8 cellular contexts compared by ENCODE assay signal in genomic region chr10:101062231-101063161, GRCh38. TPM values are rescaled to one million over a fixed set of nuclear protein-coding genes. Genes with fewer than 3 reads are reported as not detected.
A peak's percentile ranks its signal among the peaks of the same experiment; 100 is the strongest.
DNase-seq lines count a peak whose midpoint lies in the region; ATAC-seq, FAIRE-seq and TF ChIP-seq lines count a peak whose summit lies in the region.

No MANE protein-coding gene starts in this region.

- DNase-seq in EH (ENCODE audit: low read depth) (peak; percentile 43), HT-29 (ENCODE audit: low spot score) (peak; percentile 70), SJCRH30 (peak; percentile 81 to 84), astrocyte (ENCODE audit: low read depth) (no peak), iPS-NIHi11 (ENCODE audit: low spot score) (peak; percentile 72), NCI-H187 (lab: John Stamatoyannopoulos, UW) (no peak)
- peak; percentile 11 to 45 for DNase-seq in stimulated activated CD4-positive, alpha-beta T cell treated with anti-CD3 and anti-CD28 coated beads, Interleukin-15, amount 100 ng/mL, for 1 hour (ENCODE audit: low read depth in 1 of 2, low spot score in 1 of 2)

- H3K36me3 ChIP-seq in SJCRH30 (no peaks in the 10 kb centered on the region), astrocyte (ENCODE audit: insufficient read depth, low read length) (no peaks in the 10 kb centered on the region)

- H4K20me1 ChIP-seq in astrocyte (ENCODE audit: insufficient read depth, low read length): no peaks in the 10 kb centered on the region

- H3K9me3 ChIP-seq in SJCRH30 (replicated peaks) (no peaks in the 10 kb centered on the region), astrocyte (ENCODE audit: insufficient read depth, low read depth, low read length) (no peaks in the 10 kb centered on the region)

- peak overlapping the region; percentile 99 for H3K27ac ChIP-seq in SJCRH30
- no peak overlapping the region for H3K27ac ChIP-seq in astrocyte (ENCODE audit: low read depth, low read length)

- H3K27me3 Mint-ChIP-seq in astrocyte (ENCODE audit: low read depth, unreplicated experiment): peaks cover 24% of the 10 kb centered on the region

- peak overlapping the region; percentile 95 for H3K27ac Mint-ChIP-seq in astrocyte (ENCODE audit: unreplicated experiment)

- H3K4me1 ChIP-seq in SJCRH30 (peaks cover 19% of the 10 kb centered on the region), astrocyte (ENCODE audit: insufficient read depth, low read length) (peaks cover 49% of the 10 kb centered on the region)

- no peak for ATAC-seq in GM18520 (IDR thresholded peaks at IDR 0.05; ENCODE audit: unreplicated experiment)

- FAIRE-seq in astrocyte (lab: Jason Lieb, UNC): no peak

- H3K27me3 ChIP-seq in SJCRH30: no peaks in the 10 kb centered on the region
- H3K27me3 ChIP-seq in astrocyte (ENCODE audit: insufficient read depth, low read length): peaks cover 4% of the 10 kb centered on the region

- peak overlapping the region; percentile 95 for H3K4me3 ChIP-seq in SJCRH30
- H3K4me3 ChIP-seq in astrocyte (ENCODE audit: insufficient read depth, low read depth, low read length): peak overlapping the region; percentile 93

- peak overlapping the region; percentile 60 for H2AFZ ChIP-seq in astrocyte (ENCODE audit: low read depth, low read length)

- peak overlapping the region; percentile 95 for H3K4me2 ChIP-seq in astrocyte (ENCODE audit: low read length)

- peaks cover 5% of the 10 kb centered on the region for H3K36me3 Mint-ChIP-seq in astrocyte (ENCODE audit: low read depth, unreplicated experiment)

- H3K4me3 Mint-ChIP-seq in astrocyte (ENCODE audit: unreplicated experiment): peak overlapping the region; percentile 85

- peak overlapping the region; percentile 25 for H3K9ac ChIP-seq in astrocyte (ENCODE audit: low read length)

- H3K79me2 ChIP-seq in astrocyte (ENCODE audit: insufficient read depth, low read length): peaks cover 18% of the 10 kb centered on the region

- peaks cover 16% of the 10 kb centered on the region for H3K4me1 Mint-ChIP-seq in astrocyte (ENCODE audit: low read depth, unreplicated experiment)

- no peak for TF ChIP-seq CTCF in astrocyte (IDR thresholded peaks at IDR 0.05; ENCODE audit: insufficient read depth, low read depth, low read length)

- H3K9me3 Mint-ChIP-seq in astrocyte (ENCODE audit: unreplicated experiment): no peaks in the 10 kb centered on the region

RNA-seq across cellular contexts. Expression of gene KAZALD1, which starts 0.7 kb away (rescaled TPM):
- 13.0 and 15.6 TPM in 2 replicates for total RNA-seq in HT-29 (2014; rRNA removed; shearing (Covaris generic))
- total RNA-seq in SJCRH30 (2014; rRNA removed; shearing (Covaris generic)): 55.7 and 58.1 TPM in 2 replicates
- total RNA-seq in astrocyte: 8.1 and 9.6 TPM in 2 replicates

RNA-seq across cellular contexts. Expression of gene SFXN3, which starts 31.5 kb away (rescaled TPM):
- total RNA-seq in HT-29 (2014; rRNA removed; shearing (Covaris generic)): 90.8 and 101 TPM in 2 replicates
- total RNA-seq in SJCRH30 (2014; rRNA removed; shearing (Covaris generic)): 14.3 and 15.3 TPM in 2 replicates
- total RNA-seq in astrocyte: 59.2 and 68.3 TPM in 2 replicates

RNA-seq across cellular contexts. Expression of gene PDZD7, which starts 31.6 kb away (rescaled TPM):
- total RNA-seq in HT-29 (2014; rRNA removed; shearing (Covaris generic)): 6.3 and 7.4 TPM in 2 replicates
- total RNA-seq in SJCRH30 (2014; rRNA removed; shearing (Covaris generic)): 0.25 and 0.89 TPM in 2 replicates
- total RNA-seq in astrocyte: 2.2 and 4.5 TPM in 2 replicates

Comparison
In these comparisons a context has a peak if more than half of its experiments do, and no peak if none do; other contexts are left out.
1. DNase-seq: peak in EH (single experiment), HT-29 (single experiment), SJCRH30 (2 of 2), iPS-NIHi11 (single experiment) and stimulated activated CD4-positive, alpha-beta T cell treated with anti-CD3 and anti-CD28 coated beads, Interleukin-15, amount 100 ng/mL, for 1 hour (2 of 2); none in astrocyte (single experiment) and NCI-H187 (0 of 2).